In the genomic region with DNA sequence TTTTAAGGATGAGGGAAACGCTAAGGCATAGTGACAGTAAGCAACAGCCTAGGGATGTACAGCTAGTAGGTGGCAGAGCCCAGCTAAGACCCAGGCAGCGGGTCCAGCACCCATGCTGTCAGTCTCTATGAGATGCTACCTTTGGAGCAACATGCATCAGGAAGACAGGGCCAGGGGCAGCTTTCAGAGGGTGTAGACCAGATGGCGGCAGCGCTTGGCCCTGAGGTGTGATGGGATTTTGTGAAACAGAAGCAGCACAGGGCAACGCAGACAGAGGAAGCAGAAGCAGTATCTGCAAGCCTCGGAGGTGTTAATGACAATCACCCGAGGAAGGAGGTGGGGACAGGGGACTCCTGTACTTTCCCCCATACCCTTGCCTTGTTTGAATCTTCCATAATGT, we compare ENCODE assay signal across 21 cellular contexts. TPM values are rescaled to one million over a fixed set of nuclear protein-coding genes. Genes with fewer than 3 reads are reported as not detected.
DNase-seq lines count a peak whose midpoint lies in the region; ATAC-seq, FAIRE-seq and TF ChIP-seq lines count a peak whose summit lies in the region.
"Had no signal": no experiment of that assay in that cellular context is flagged by ENCODE, and none has a peak within 500 bp of the region (broad histone marks: within the 10 kb centered on the region; RNA-seq: fewer than 3 reads in every experiment).

No MANE protein-coding gene starts in this region.

- POLR2A ChIA-PET in H1 (lab: Charles Lee; ENCODE audit: partially characterized antibody), result interaction anchor here (1.2 to 1.4 kb wide), 2 partner anchors 12 to 39 kb away, joined by 3 to 4 read pairs; no protein-coding TSS in a partner anchor

- H2BK15ac ChIP-seq in H1 (ENCODE audit: low read length), result no peak overlapping the region

- WGBS in H1 (ENCODE audit: extremely low coverage in 1 of 2, insufficient coverage in 1 of 2, insufficient read length in 1 of 2, insufficient replicate concordance in 2 of 2, low coverage in 1 of 2, low lambda C conversion rate in 2 of 2, missing lambda C conversion rate in 1 of 2), 2 experiments, result 91% methylated on average over 7 of the region's 7 CpGs; no CpG with 5 or more reads in 1 of the 2 experiments

- no peak overlapping the region for H3K9ac ChIP-seq in H1 (replicated peaks in 1 of 4; ENCODE audit: extremely low read depth in 1 of 4, low read depth in 3 of 4, low read length in 3 of 4)

- no peaks in the 10 kb centered on the region for H3K36me3 Mint-ChIP-seq in nephron progenitor cell (ENCODE audit: low read depth)
- H3K36me3 Mint-ChIP-seq in activated naive CD8-positive, alpha-beta T cell treated with anti-CD3 and anti-CD28 coated beads for 36 hours, result no peaks in the 10 kb centered on the region
- H3K36me3 Mint-ChIP-seq: CD4-positive, CD25-positive, alpha-beta regulatory T cell had no signal

- no peak overlapping the region for H2BK5ac ChIP-seq in H1 (ENCODE audit: low read depth, low read length)

- H3K27ac ChIP-seq in right atrium auricular region (no peak overlapping the region), H1 (ENCODE audit: low read depth, low read length) (no peak overlapping the region)
- H3K27ac ChIP-seq: HL-60, PC-9 had no signal

- H3K18ac ChIP-seq in H1 (ENCODE audit: extremely low read depth, low read length), result no peak overlapping the region

- no peak overlapping the region for H2AFZ ChIP-seq in H1 (ENCODE audit: low read length)
- H2AFZ ChIP-seq: PC-9 had no signal

- no peaks in the 10 kb centered on the region for H3K27me3 ChIP-seq in right atrium auricular region
- H3K27me3 ChIP-seq in H1 (replicated peaks in 1 of 4; ENCODE audit: control insufficient read depth in 3 of 4, extremely low read depth in 1 of 4, insufficient read depth in 3 of 4, low read length in 3 of 4), result no peaks in the 10 kb centered on the region; a peak in 1 of 7 replicates

- peaks cover 12% of the 10 kb centered on the region for H3K27me3 Mint-ChIP-seq in nephron progenitor cell (ENCODE audit: low read depth, poor library complexity)
- H3K27me3 Mint-ChIP-seq in activated naive CD8-positive, alpha-beta T cell treated with anti-CD3 and anti-CD28 coated beads for 36 hours, result peaks cover 10% of the 10 kb centered on the region
- H3K27me3 Mint-ChIP-seq: CD4-positive, CD25-positive, alpha-beta regulatory T cell had no signal

- H2BK12ac ChIP-seq in H1 (ENCODE audit: low read depth, low read length), result no peak overlapping the region

- no peak for TF ChIP-seq CTCF in right atrium auricular region (IDR thresholded peaks at IDR 0.05)
- no peak for TF ChIP-seq CTCF in H1 (IDR thresholded peaks at IDR 0.05; ENCODE audit: control extremely low read depth in 1 of 3, insufficient read depth in 1 of 3, low read depth in 1 of 3, low read length in 3 of 3)
- TF ChIP-seq CTCF in nephron progenitor cell (IDR thresholded peaks at IDR 0.05), result no peak

- H3K14ac ChIP-seq in H1 (ENCODE audit: insufficient read length), result no peak overlapping the region

- CTCF ChIA-PET in H1 (lab: Charles Lee; ENCODE audit: partially characterized antibody), result interaction anchor here (0.9 to 17.4 kb wide), 5 partner anchors 9 to 144 kb away, joined by 3 to 163 read pairs (median 5); no protein-coding TSS in a partner anchor

- H3K9me3 ChIP-seq in right atrium auricular region (no peaks in the 10 kb centered on the region), H1 (ENCODE audit: insufficient read depth in 2 of 2, low read depth in 1 of 2, low read length in 1 of 2) (no peaks in the 10 kb centered on the region)

- no peak for FAIRE-seq in H1 (lab: Jason Lieb, UNC)
- FAIRE-seq: D721Med, G401.6, GM12892, GM19239 had no signal

- no peak overlapping the region for H4K8ac ChIP-seq in H1 (ENCODE audit: extremely low read depth, insufficient read depth, low read length)

- H3K23me2 ChIP-seq in H1 (ENCODE audit: low read depth, low read length), result no peaks in the 10 kb centered on the region

- no peaks in the 10 kb centered on the region for H3K79me1 ChIP-seq in H1 (ENCODE audit: low read depth, low read length)

- peak overlapping the region; percentile 36 for H3K27ac Mint-ChIP-seq in nephron progenitor cell
- H3K27ac Mint-ChIP-seq in activated naive CD8-positive, alpha-beta T cell treated with anti-CD3 and anti-CD28 coated beads for 36 hours, result no peak overlapping the region

- intact Hi-C loops in left ventricle myocardium superior (cut with micrococcal nuclease), result no loop called here

- H4K5ac ChIP-seq in H1 (ENCODE audit: insufficient read length, low read depth, low read length), result no peak overlapping the region

- H2BK120ac ChIP-seq in H1 (replicated peaks; ENCODE audit: low read depth, low read length), result no peak overlapping the region

- H3K4me2 ChIP-seq in H1 (ENCODE audit: insufficient read depth in 1 of 2, low read depth in 2 of 2, low read length in 2 of 2), result no peak overlapping the region
- H3K4me2 ChIP-seq: PC-9 had no signal

- H3K4me1 ChIP-seq in right atrium auricular region (no peaks in the 10 kb centered on the region), H1 (replicated peaks in 1 of 4; ENCODE audit: control insufficient read depth in 3 of 4, insufficient read depth in 4 of 4, low read length in 3 of 4) (peaks cover 0 to 16% (median 6%) of the 10 kb centered on the region in 4 experiments; a peak in 4 of 7 replicates)

- H2AK5ac ChIP-seq in H1 (ENCODE audit: low read depth, low read length), result no peak overlapping the region

- peak overlapping the region; percentile 48 for H4K91ac ChIP-seq in H1 (replicated peaks; ENCODE audit: insufficient read length, low read length)

- peaks cover 58% of the 10 kb centered on the region for H3K4me1 Mint-ChIP-seq in nephron progenitor cell
- H3K4me1 Mint-ChIP-seq in activated naive CD8-positive, alpha-beta T cell treated with anti-CD3 and anti-CD28 coated beads for 36 hours, result no peaks in the 10 kb centered on the region
- H3K4me1 Mint-ChIP-seq: CD4-positive, CD25-positive, alpha-beta regulatory T cell had no signal

- H3K4me3 ChIP-seq in right atrium auricular region (no peak overlapping the region), H1 (ENCODE audit: extremely low read depth in 1 of 4, insufficient read depth in 2 of 4, low read depth in 3 of 4, low read length in 4 of 4) (no peak overlapping the region)
- H3K4me3 ChIP-seq: PC-9 had no signal

- TF ChIP-seq POLR2A in H1 (IDR thresholded peaks at IDR 0.05; ENCODE audit: control extremely low read depth in 1 of 2, low read depth in 2 of 2, low read length in 2 of 2), result no peak

- no peak overlapping the region for H3K4ac ChIP-seq in H1 (replicated peaks; ENCODE audit: insufficient read length, low read depth, low read length)

- DNase-seq in left ventricle myocardium superior (peak; percentile 15), right atrium auricular region (ENCODE audit: low spot score) (no peak), H1 (ENCODE audit: low read depth in 1 of 2, low spot score in 2 of 2) (no peak), nephron progenitor cell (no peak), activated T-cell treated with anti-CD3 and anti-CD28 coated beads for 4 hours (no peak)
- no peak for DNase-seq in activated naive CD8-positive, alpha-beta T cell treated with anti-CD3 and anti-CD28 coated beads for 36 hours
- DNase-seq in stimulated activated naive CD8-positive, alpha-beta T cell treated with anti-CD3 and anti-CD28 coated beads, Interleukin-15, Interleukin-2, amounts not matched to agents 100 U/mL and 50 U/mL, for 24 hours, result no peak
- DNase-seq: AML-193; CD4-positive, CD25-positive, alpha-beta regulatory T cell; DMS79 treated with DMSO at 0.1 percent for 48 hours; KG1; NCI-H1092; NCI-H1694; NCI-H69 had no signal

- ATAC-seq in left ventricle myocardium superior (no peak), HG03442 (IDR thresholded peaks at IDR 0.05; ENCODE audit: unreplicated experiment) (no peak)
- no peak for ATAC-seq in stimulated activated naive CD8-positive, alpha-beta T cell treated with anti-CD3 and anti-CD28 coated beads, Interleukin-15, Interleukin-2, amounts not matched to agents 100 U/mL and 50 U/mL, for 24 hours

- no peak overlapping the region for H3K4me3 Mint-ChIP-seq in nephron progenitor cell
- H3K4me3 Mint-ChIP-seq in activated naive CD8-positive, alpha-beta T cell treated with anti-CD3 and anti-CD28 coated beads for 36 hours, result no peak overlapping the region

- H3K23ac ChIP-seq in H1 (ENCODE audit: insufficient read length), result no peak overlapping the region

- H3K56ac ChIP-seq in H1 (replicated peaks; ENCODE audit: insufficient read length, low read depth, low read length), result no peak overlapping the region

- no peak for TF ChIP-seq RAD21 in H1 (IDR thresholded peaks at IDR 0.05 in 1 of 2, conservative IDR thresholded peaks at IDR 0.05 in 1 of 2; ENCODE audit: low read depth in 2 of 2, low read length in 2 of 2)

- H3K36me3 ChIP-seq in right atrium auricular region, result no peaks in the 10 kb centered on the region
- no peaks in the 10 kb centered on the region for H3K36me3 ChIP-seq in H1 (ENCODE audit: control insufficient read depth in 2 of 4, insufficient read depth in 4 of 4, low read length in 3 of 4)

- H3K9me3 Mint-ChIP-seq in nephron progenitor cell, result no peaks in the 10 kb centered on the region
- H3K9me3 Mint-ChIP-seq in activated naive CD8-positive, alpha-beta T cell treated with anti-CD3 and anti-CD28 coated beads for 36 hours, result no peaks in the 10 kb centered on the region
- H3K9me3 Mint-ChIP-seq: CD4-positive, CD25-positive, alpha-beta regulatory T cell had no signal

- H4K20me1 ChIP-seq in H1 (replicated peaks in 1 of 2; ENCODE audit: control insufficient read depth in 1 of 2, insufficient read depth in 2 of 2, low read length in 2 of 2), result no peaks in the 10 kb centered on the region

- peak overlapping the region; percentile 93; the same call in 1 of the 2 replicates for H2BK20ac ChIP-seq in H1 (ENCODE audit: low read length)

- TF ChIP-seq EP300 in H1 (IDR thresholded peaks at IDR 0.05; ENCODE audit: borderline replicate concordance in 1 of 2, low read depth in 2 of 2, low read length in 2 of 2), result no peak

- H3K79me2 ChIP-seq in H1 (ENCODE audit: control insufficient read depth in 1 of 2, insufficient read depth in 2 of 2, low read length in 2 of 2), result no peaks in the 10 kb centered on the region

TF ChIP-seq in H1, 55 proteins besides CTCF, POLR2A, EP300 and RAD21 (continues in another document):
- TF ChIP-seq TEAD4 (IDR thresholded peaks at IDR 0.05; ENCODE audit: low read depth, low read length) (no peak), TAF1 (IDR thresholded peaks at IDR 0.05; ENCODE audit: low read depth, low read length) (no peak)

RNA-seq across cellular contexts. Expression of a gene that starts 43.2 kb away (rescaled TPM):
- 0.42 TPM for total RNA-seq in left ventricle myocardium superior
- under 1 TPM in 1 of 2 donors, not detected in 1; 0.24 TPM for total RNA-seq in right atrium auricular region
- total RNA-seq in H1 (2021; fragmentation: NEBNext Ultra II Directional; extraction: Animal tissue kit (Norgen Biotek cat#: 25700)), result 45.3 and 46.3 TPM in 2 replicates
- polyA plus RNA-seq in H1 (2011; rRNA removed), result 71.4 and 73.3 TPM in 2 replicates
- polyA plus RNA-seq in H1 (2011; cell fraction: cytosol; rRNA removed), result 46.5 TPM
- 43.3 TPM for polyA plus RNA-seq in H1 (2011; cell fraction: nucleus; rRNA removed)
- polyA plus RNA-seq in H1 (2012, experiment 1 of 2), result 31.0 to 43.9 TPM (median 41.3 TPM) in 4 replicates
- polyA plus RNA-seq in H1 (2012, experiment 2 of 2), result 37.8 TPM
- 39.8 TPM for polyA plus RNA-seq in H1 (2013, experiment 1 of 2)
- 52.2 TPM for polyA plus RNA-seq in H1 (2013, experiment 2 of 2)
- polyA minus RNA-seq in H1 (2011; rRNA and poly(A)+ RNA removed), result 18.9 and 23.2 TPM in 2 replicates
- polyA minus RNA-seq in H1 (2011; cell fraction: cytosol; rRNA and poly(A)+ RNA removed), result 38.7 TPM
- polyA minus RNA-seq in H1 (2011; cell fraction: nucleus; rRNA and poly(A)+ RNA removed), result 18.5 TPM
- under 1 TPM in 1 of 2 experiments, not detected in 1; 0.36 TPM for total RNA-seq in activated naive CD8-positive, alpha-beta T cell treated with anti-CD3 and anti-CD28 coated beads for 36 hours
- total RNA-seq: CD4-positive, CD25-positive, alpha-beta regulatory T cell had no signal
- polyA plus RNA-seq: CD4-positive, CD25-positive, alpha-beta regulatory T cell had no signal

Comparison
In these comparisons a context has a peak if more than half of its experiments do, and no peak if none do; other contexts are left out.
1. RNA of a gene that starts 43.2 kb away (total RNA-seq): 45.3 to 46.3 TPM in H1; 0.42 TPM in left ventricle myocardium superior (single experiment), 0.36 TPM in activated naive CD8-positive, alpha-beta T cell treated with anti-CD3 and anti-CD28 coated beads for 36 hours and 0.24 TPM in right atrium auricular region; every median in the first group is over 10 times any median in the second.